Comparison of ENCODE assay signal across 14 cellular contexts in the genomic region with DNA sequence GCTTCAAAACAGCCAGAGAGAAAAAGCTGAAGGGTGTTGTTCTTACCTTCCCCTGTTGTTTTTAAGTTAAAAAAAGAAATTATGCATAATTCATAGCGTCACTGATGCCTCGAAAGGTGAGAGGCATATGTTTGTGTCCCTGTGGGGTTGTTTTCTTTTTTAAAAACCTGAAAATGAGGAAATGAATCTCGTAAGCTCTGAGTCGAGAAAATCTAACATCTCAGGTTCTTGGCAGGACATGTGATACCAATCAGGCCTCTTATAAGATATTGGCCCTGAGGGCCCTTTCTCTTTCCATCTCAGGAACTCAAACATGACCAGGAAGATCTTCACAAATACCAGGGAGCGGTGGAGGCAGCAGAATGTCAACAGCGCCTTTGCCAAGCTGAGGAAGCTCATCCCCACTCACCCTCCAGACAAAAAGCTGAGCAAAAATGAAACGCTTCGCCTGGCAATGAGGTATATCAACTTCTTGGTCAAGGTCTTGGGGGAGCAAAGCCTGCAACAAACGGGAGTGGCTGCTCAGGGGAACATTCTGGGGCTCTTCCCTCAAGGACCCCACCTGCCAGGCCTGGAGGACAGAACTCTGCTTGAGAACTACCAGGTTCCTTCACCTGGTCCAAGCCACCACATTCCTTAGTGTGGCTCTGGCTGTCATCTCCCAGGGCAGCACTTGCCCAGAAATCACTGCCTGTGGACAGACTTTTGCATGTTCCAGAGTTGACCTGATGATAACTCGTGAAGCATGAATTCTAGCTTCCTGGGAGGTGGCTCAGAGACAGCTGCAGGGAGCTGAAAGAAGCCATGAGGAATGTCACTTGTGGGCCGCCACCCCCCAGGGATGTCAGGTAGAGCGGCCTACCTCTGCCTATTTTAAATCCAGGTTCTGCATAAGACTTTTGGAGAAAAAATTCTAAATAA. TPM values are rescaled to one million over a fixed set of nuclear protein-coding genes. Genes with fewer than 3 reads are reported as not detected.
A peak's percentile ranks its signal among the peaks of the same experiment; 100 is the strongest.
DNase-seq lines count a peak whose midpoint lies in the region; ATAC-seq, FAIRE-seq and TF ChIP-seq lines count a peak whose summit lies in the region.
"Had no signal": no experiment of that assay in that cellular context is flagged by ENCODE, and none has a peak within 500 bp of the region (broad histone marks: within the 10 kb centered on the region; RNA-seq: fewer than 3 reads in every experiment).

Gene TAL2, plus strand, starts transcription at position 274 of the 921 bp plus-strand sequence. Its CDS starts 40 bp downstream, at position 314.

- in situ Hi-C loops in IMR-90 (cut with MboI; ENCODE audit: low sequenced_read_pairs): no loop called here

- no peak within 1 kb of the TSS for H2BK120ac ChIP-seq in IMR-90 (ENCODE audit: low read depth, low read length)

- ATAC-seq in GM19455 (IDR thresholded peaks at IDR 0.05; ENCODE audit: unreplicated experiment) (peak; percentile 83), HG02852 (IDR thresholded peaks at IDR 0.05; ENCODE audit: unreplicated experiment) (peak; percentile 87), IMR-90 (ENCODE audit: low read depth) (no peak)
- ATAC-seq: esophagus mucosa; stimulated activated naive CD8-positive, alpha-beta T cell treated with anti-CD3 and anti-CD28 coated beads, Interleukin-15, amount 100 ng/mL, for 72 hours had no signal

- H3K9ac ChIP-seq in IMR-90 (ENCODE audit: low read depth, low read length): no peak within 1 kb of the TSS

- DNase-seq in GM12892 (ENCODE audit: insufficient read length): no peak
- no peak for DNase-seq in IMR-90
- DNase-seq in Kasumi-1 (lab: John Stamatoyannopoulos, UW): no peak
- DNase-seq in activated CD8-positive, alpha-beta memory T cell treated with anti-CD3 and anti-CD28 coated beads for 24 hours: no peak
- no peak for DNase-seq in tibial nerve (ENCODE audit: low spot score in 2 of 2)
- no peak for DNase-seq in NCI-H187 (lab: John Stamatoyannopoulos, UW)
- DNase-seq: activated T-cell treated with anti-CD3 and anti-CD28 coated beads, Interleukin-2, amount 50 U/mL, for 48 hours; MM.1S; NK-92 treated with Interleukin-12 subunit alpha and Interleukin-12 subunit beta, amount 100 ng/mL, for 24 hours; stimulated activated naive CD8-positive, alpha-beta T cell treated with anti-CD3 and anti-CD28 coated beads, Interleukin-15, amount 100 ng/mL, for 72 hours; T1000 had no signal

- H3K9me1 ChIP-seq in IMR-90 (ENCODE audit: insufficient read depth, low read length): no peaks in the 10 kb centered on the region

- CTCF ChIA-PET in IMR-90 (lab: Yijun Ruan, JAX): interaction anchor here (1.6 kb wide), 1 partner anchor 31 kb away, joined by 4 read pairs; no protein-coding TSS in a partner anchor

- TF ChIP-seq RAD21 in IMR-90 (IDR thresholded peaks at IDR 0.05; ENCODE audit: low read length): no peak

- H4K8ac ChIP-seq in IMR-90 (ENCODE audit: low read depth in 2 of 2, low read length in 2 of 2): no peak within 1 kb of the TSS

- no peak for TF ChIP-seq POLR2A in GM12892 (IDR thresholded peaks at IDR 0.05; ENCODE audit: low read depth, low read length)
- TF ChIP-seq POLR2A in IMR-90 (IDR thresholded peaks at IDR 0.05; ENCODE audit: low read depth, low read length): no peak
- no peak for TF ChIP-seq POLR2A in tibial nerve (IDR thresholded peaks at IDR 0.05)

- H3K4me2 ChIP-seq in IMR-90 (ENCODE audit: low read depth, low read length): no peak within 1 kb of the TSS

- TF ChIP-seq EP300 in tibial nerve (IDR thresholded peaks at IDR 0.05): no peak

- no peak within 1 kb of the TSS for H2BK20ac ChIP-seq in IMR-90 (ENCODE audit: low read depth, low read length)

- WGBS in IMR-90 (ENCODE audit: extremely low coverage in 2 of 2, insufficient read length in 1 of 2), 2 experiments: 40% methylated on average over 1 of the region's 12 CpGs; no CpG with 5 or more reads in 1 of the 2 experiments
- 89 to 91% methylated on average over 12 of the region's 12 CpGs for WGBS in tibial nerve, 2 donors

- H2AFZ ChIP-seq in IMR-90 (replicated peaks; ENCODE audit: low read length, poor library complexity): peak within 1 kb of the TSS; percentile 58

- no peak within 1 kb of the TSS for H3K18ac ChIP-seq in IMR-90 (ENCODE audit: low read depth, low read length)

- no peak within 1 kb of the TSS for H2BK15ac ChIP-seq in IMR-90 (ENCODE audit: low read depth, low read length)

- H2AK5ac ChIP-seq in IMR-90 (ENCODE audit: low read depth, low read length): no peak within 1 kb of the TSS

- H3K14ac ChIP-seq in IMR-90 (replicated peaks; ENCODE audit: low read depth, low read length): no peak within 1 kb of the TSS

- TF ChIP-seq CTCF in IMR-90 (conservative IDR thresholded peaks at IDR 0.05; ENCODE audit: low read depth, low read length) (no peak), tibial nerve (IDR thresholded peaks at IDR 0.05) (no peak)

- H2BK5ac ChIP-seq in IMR-90 (ENCODE audit: low read depth, low read length, poor library complexity, severe bottlenecking): no peak within 1 kb of the TSS

- peak; percentile 79 for FAIRE-seq in GM12892 (lab: Jason Lieb, UNC)

- H3K79me1 ChIP-seq in IMR-90 (ENCODE audit: low read depth in 1 of 2, low read length in 2 of 2): no peaks in the 10 kb centered on the region

- no peak within 1 kb of the TSS for H3K4ac ChIP-seq in IMR-90 (ENCODE audit: low read depth, low read length)

- H3K4me3 ChIP-seq in IMR-90 (ENCODE audit: insufficient read depth, low read depth, low read length) (no peak within 1 kb of the TSS), tibial nerve (no peak within 1 kb of the TSS)

- POLR2A ChIA-PET in IMR-90 (lab: Charles Lee; ENCODE audit: unreplicated experiment): no interaction called here

- no peak within 1 kb of the TSS for H3K23ac ChIP-seq in IMR-90 (ENCODE audit: low read depth, low read length)

- H2AK9ac ChIP-seq in IMR-90 (replicated peaks; ENCODE audit: low read depth, low read length, poor library complexity): peak within 1 kb of the TSS; percentile 42

- no peak within 1 kb of the TSS for H3K27ac ChIP-seq in IMR-90 (ENCODE audit: insufficient read depth, low read length)
- no peak within 1 kb of the TSS for H3K27ac ChIP-seq in tibial nerve

- H4K20me1 ChIP-seq in IMR-90 (ENCODE audit: insufficient read depth, low read length): no peaks in the 10 kb centered on the region

- H4K91ac ChIP-seq in IMR-90 (ENCODE audit: insufficient read depth, low read depth, low read length): no peak within 1 kb of the TSS

- H3K4me1 ChIP-seq in IMR-90 (ENCODE audit: control insufficient read depth, insufficient read depth, low read length) (no peaks in the 10 kb centered on the region), tibial nerve (no peaks in the 10 kb centered on the region)

- peaks cover 8% of the 10 kb centered on the region for H3K27me3 ChIP-seq in IMR-90 (ENCODE audit: control insufficient read depth, insufficient read depth, low read length)
- peaks cover 0 to 11% of the 10 kb centered on the region in 2 donors for H3K27me3 ChIP-seq in tibial nerve

- H3K36me3 ChIP-seq in IMR-90 (ENCODE audit: control insufficient read depth, insufficient read depth, low read length): no peaks in the 10 kb centered on the region
- no peaks in the 10 kb centered on the region for H3K36me3 ChIP-seq in tibial nerve

- H3K56ac ChIP-seq in IMR-90 (ENCODE audit: extremely low read depth, insufficient read depth, low read length): no peak within 1 kb of the TSS

- no TSS peak for BruUV-seq in IMR-90 (replicated peaks; lab: Mats Ljungman, UMichigan)

- no peaks in the 10 kb centered on the region for H3K9me3 ChIP-seq in IMR-90 (ENCODE audit: control insufficient read depth, insufficient read depth, low read length)
- no peaks in the 10 kb centered on the region for H3K9me3 ChIP-seq in tibial nerve

- no peak within 1 kb of the TSS for H4K5ac ChIP-seq in IMR-90 (ENCODE audit: low read depth, low read length)

- dilution Hi-C loops in IMR-90 (cut with HindIII; ENCODE audit: low sequenced_read_pairs, unreplicated experiment): no loop called here

- intact Hi-C loops in IMR-90 (cut with micrococcal nuclease): no loop called here

TF ChIP-seq in IMR-90, 13 proteins besides CTCF, POLR2A, EP300 and RAD21 (continues in another document):
- TF ChIP-seq NFE2L2 (IDR thresholded peaks at IDR 0.05; ENCODE audit: low read depth, low read length) (no peak), ELK1 (IDR thresholded peaks at IDR 0.05; ENCODE audit: borderline replicate concordance, low read depth, low read length) (no peak), CHD1 (IDR thresholded peaks at IDR 0.05; ENCODE audit: low read depth, low read length) (no peak), FOS (IDR thresholded peaks at IDR 0.05; ENCODE audit: low read depth, low read length) (no peak), MAFK (IDR thresholded peaks at IDR 0.05; ENCODE audit: low read depth, low read length) (no peak), SMC3 (IDR thresholded peaks at IDR 0.05; ENCODE audit: low read depth, low read length) (no peak), RFX5 (IDR thresholded peaks at IDR 0.05; ENCODE audit: low read depth, low read length) (no peak), CEBPB (IDR thresholded peaks at IDR 0.05; ENCODE audit: low read depth, low read length) (no peak), MAZ (IDR thresholded peaks at IDR 0.05; ENCODE audit: borderline replicate concordance, low read depth, low read length) (no peak), RCOR1 (IDR thresholded peaks at IDR 0.05; ENCODE audit: insufficient replicate concordance, low read length) (no peak), BHLHE40 (IDR thresholded peaks at IDR 0.05; ENCODE audit: low read depth, low read length) (no peak)
- TF ChIP-seq, protein P1, sequence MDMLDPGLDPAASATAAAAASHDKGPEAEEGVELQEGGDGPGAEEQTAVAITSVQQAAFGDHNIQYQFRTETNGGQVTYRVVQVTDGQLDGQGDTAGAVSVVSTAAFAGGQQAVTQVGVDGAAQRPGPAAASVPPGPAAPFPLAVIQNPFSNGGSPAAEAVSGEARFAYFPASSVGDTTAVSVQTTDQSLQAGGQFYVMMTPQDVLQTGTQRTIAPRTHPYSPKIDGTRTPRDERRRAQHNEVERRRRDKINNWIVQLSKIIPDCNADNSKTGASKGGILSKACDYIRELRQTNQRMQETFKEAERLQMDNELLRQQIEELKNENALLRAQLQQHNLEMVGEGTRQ (IDR thresholded peaks at IDR 0.05; ENCODE audit: low read depth, low read length): no peak

RNA-seq across cellular contexts. Expression of gene TAL2, which starts in this region (rescaled TPM):
- not detected for polyA plus RNA-seq in GM12892 (2012; ENCODE audit: missing spikeins)
- total RNA-seq in IMR-90 (2012; rRNA removed) (not detected in 2 replicates), tibial nerve (1 to 10 TPM in 1 of 4 donors, not detected in 3; 3.7 TPM)
- polyA plus RNA-seq in IMR-90 (2012; rRNA removed): 0.26 TPM in 1 of 2 replicates, not detected in the other
- polyA plus RNA-seq in IMR-90 (2012; cell fraction: cytosol; rRNA removed): not detected in 2 replicates
- polyA plus RNA-seq in IMR-90 (2012; cell fraction: nucleus; rRNA removed; ENCODE audit: low replicate concordance): 0.26 and 0.49 TPM in 2 replicates
- total RNA-seq: esophagus mucosa had no signal
